In genomic region chr2:233152541-233152940, GRCh38 we compare ENCODE assay signal across 14 cellular contexts.
DNase-seq lines count a peak whose midpoint lies in the region; ATAC-seq and TF ChIP-seq lines count a peak whose summit lies in the region.
"Had no signal": no experiment of that assay in that cellular context is flagged by ENCODE, and none has a peak within 500 bp of the region (broad histone marks: within the 10 kb centered on the region; RNA-seq: fewer than 3 reads in every experiment).

No MANE protein-coding gene starts in this region.

- in situ Hi-C loops in GM23248 (cut with MboI): no loop called here
- in situ Hi-C loops in astrocyte of the spinal cord (cut with HindIII; ENCODE audit: low sequenced_read_pairs): no loop called here

- POLR2A ChIA-PET in OCI-LY7 (lab: Charles Lee): interaction anchor here (0.7 to 1.1 kb wide), 2 partner anchors 26 to 52 kb away, joined by 3 read pairs; no protein-coding TSS in a partner anchor

- H3K4me1 ChIP-seq in GM23248 (ENCODE audit: insufficient read depth) (no peaks in the 10 kb centered on the region), right atrium auricular region (peaks cover 0 to 15% of the 10 kb centered on the region in 2 donors), OCI-LY7 (ENCODE audit: insufficient read depth, low read length, poor library complexity, severe bottlenecking) (no peaks in the 10 kb centered on the region)
- H3K4me1 ChIP-seq: HAP-1, upper lobe of left lung had no signal

- no peaks in the 10 kb centered on the region for H3K9me2 ChIP-seq in GM23248 (ENCODE audit: insufficient read depth)
- H3K9me2 ChIP-seq in OCI-LY7 (ENCODE audit: insufficient read depth, low read length): no peaks in the 10 kb centered on the region

- WGBS in GM23248 (ENCODE audit: low coverage in 1 of 2, low lambda C conversion rate in 2 of 2, missing lambda C conversion rate in 2 of 2), 2 experiments: 2 to 6% methylated on average over 5 of the region's 5 CpGs

- no peak overlapping the region for H3K9ac ChIP-seq in GM23248

- ATAC-seq in HG03460 (IDR thresholded peaks at IDR 0.05; ENCODE audit: unreplicated experiment) (no peak), HG02678 (IDR thresholded peaks at IDR 0.05; ENCODE audit: unreplicated experiment) (no peak)

- no peak for TF ChIP-seq CTCF in astrocyte of the spinal cord (IDR thresholded peaks at IDR 0.05; ENCODE audit: low read depth, low read length)
- no peak for TF ChIP-seq CTCF in right atrium auricular region (IDR thresholded peaks at IDR 0.05)
- no peak for TF ChIP-seq CTCF in OCI-LY7 (conservative IDR thresholded peaks at IDR 0.05; ENCODE audit: low read length)

- no peaks in the 10 kb centered on the region for H3F3A ChIP-seq in GM23248 (ENCODE audit: insufficient read depth)

- no peaks in the 10 kb centered on the region for H3K79me2 ChIP-seq in GM23248 (ENCODE audit: insufficient read depth)
- H3K79me2 ChIP-seq in OCI-LY7 (ENCODE audit: insufficient read depth, low read depth, low read length): no peaks in the 10 kb centered on the region

- H4K20me1 ChIP-seq in GM23248 (ENCODE audit: insufficient read depth): no peaks in the 10 kb centered on the region
- no peaks in the 10 kb centered on the region for H4K20me1 ChIP-seq in OCI-LY7 (ENCODE audit: insufficient read depth, low read length)

- no peaks in the 10 kb centered on the region for H3K9me3 ChIP-seq in GM23248 (ENCODE audit: low read depth)
- no peaks in the 10 kb centered on the region for H3K9me3 ChIP-seq in right atrium auricular region
- no peaks in the 10 kb centered on the region for H3K9me3 ChIP-seq in OCI-LY7 (ENCODE audit: low read length)
- H3K9me3 ChIP-seq: HAP-1, upper lobe of left lung had no signal

- H3K36me3 ChIP-seq in GM23248 (ENCODE audit: low read depth): no peaks in the 10 kb centered on the region
- no peaks in the 10 kb centered on the region for H3K36me3 ChIP-seq in right atrium auricular region
- H3K36me3 ChIP-seq in OCI-LY7 (ENCODE audit: insufficient read depth, low read length): peaks cover 78% of the 10 kb centered on the region
- H3K36me3 ChIP-seq: HAP-1 had no signal

- H2AFZ ChIP-seq in GM23248 (no peak overlapping the region), OCI-LY7 (ENCODE audit: low read length) (no peak overlapping the region)

- H3K27ac ChIP-seq in GM23248 (no peak overlapping the region), right atrium auricular region (peak overlapping the region; percentile 53 to 57), OCI-LY7 (ENCODE audit: low read depth, low read length, poor library complexity, severe bottlenecking) (no peak overlapping the region)
- H3K27ac ChIP-seq: RWPE1, upper lobe of left lung had no signal

- no peak overlapping the region for H3K4me2 ChIP-seq in GM23248 (ENCODE audit: unreplicated experiment)
- H3K4me2 ChIP-seq in OCI-LY7 (ENCODE audit: low read length): no peak overlapping the region

- H3K27me3 ChIP-seq in GM23248 (replicated peaks; ENCODE audit: insufficient read depth) (peaks cover 9% of the 10 kb centered on the region), right atrium auricular region (no peaks in the 10 kb centered on the region)
- H3K27me3 ChIP-seq: upper lobe of left lung had no signal

- intact Hi-C loops in OCI-LY7 (cut with micrococcal nuclease; ENCODE audit: unreplicated experiment): no loop called here

- BruUV-seq in OCI-LY7 (replicated peaks; lab: Mats Ljungman, UMichigan): no TSS peak

- CTCF ChIA-PET in OCI-LY7 (lab: Charles Lee; ENCODE audit: unreplicated experiment): no interaction called here

- H3K4me3 ChIP-seq in GM23248 (no peak overlapping the region), astrocyte of the spinal cord (ENCODE audit: low read depth, low read length) (no peak overlapping the region), right atrium auricular region (no peak overlapping the region), OCI-LY7 (ENCODE audit: low read depth, low read length, poor library complexity, severe bottlenecking) (no peak overlapping the region)
- H3K4me3 ChIP-seq: HAP-1, upper lobe of left lung had no signal

- DNase-seq in AG08396 (ENCODE audit: low spot score) (peak; percentile 51), GM23248 (peak; percentile 69), astrocyte of the spinal cord (ENCODE audit: low read depth, low spot score) (peak; percentile 25), right atrium auricular region (ENCODE audit: low spot score) (peak; percentile 66), NCI-H524 (lab: John Stamatoyannopoulos, UW) (no peak), OCI-LY7 (ENCODE audit: low spot score) (no peak)
- DNase-seq: central memory CD4-positive, alpha-beta T cell; nephron progenitor cell; stimulated activated CD4-positive, alpha-beta T cell treated with anti-CD3 and anti-CD28 coated beads, Interleukin-4, amount 100 ng/mL, for 4 hours; upper lobe of left lung had no signal

Comparison
In these comparisons a context has a peak if more than half of its experiments do, and no peak if none do; other contexts are left out.
1. DNase-seq: peak in AG08396 (single experiment), GM23248 (single experiment), astrocyte of the spinal cord (single experiment) and right atrium auricular region (single experiment); none in NCI-H524 (0 of 2) and OCI-LY7 (single experiment).
2. H3K27ac ChIP-seq: peak in right atrium auricular region (2 of 2); none in GM23248 (single experiment) and OCI-LY7 (single experiment).